ENCODE assay signal across 9 cellular contexts in genomic region chr16:46822270-46822669, GRCh38. TPM values are rescaled to one million over a fixed set of nuclear protein-coding genes. Genes with fewer than 3 reads are reported as not detected.
DNase-seq lines count a peak whose midpoint lies in the region; ATAC-seq and TF ChIP-seq lines count a peak whose summit lies in the region.
"Had no signal": no experiment of that assay in that cellular context is flagged by ENCODE, and none has a peak within 500 bp of the region (broad histone marks: within the 10 kb centered on the region; RNA-seq: fewer than 3 reads in every experiment).

No MANE protein-coding gene starts in this region.

- TF ChIP-seq CTCF in GM06990 (IDR thresholded peaks at IDR 0.05; ENCODE audit: insufficient read depth, low read length, poor library complexity, severe bottlenecking): no peak
- no peak for TF ChIP-seq CTCF in CD4-positive, alpha-beta T cell (IDR thresholded peaks at IDR 0.05)

- no peaks in the 10 kb centered on the region for H3K27me3 ChIP-seq in GM06990 (replicated peaks; ENCODE audit: control insufficient read depth, insufficient read depth, low read length)
- no peaks in the 10 kb centered on the region for H3K27me3 ChIP-seq in CD4-positive, alpha-beta T cell (ENCODE audit: control insufficient read depth, insufficient read depth, low read length)

- H3K36me3 ChIP-seq in GM06990 (ENCODE audit: control insufficient read depth, insufficient read depth, low read length): no peaks in the 10 kb centered on the region; the same call in 1 of the 2 replicates

- no peak overlapping the region for H3K4me3 Mint-ChIP-seq in CD4-positive, alpha-beta T cell

- DNase-seq in GM06990 (ENCODE audit: extremely low read depth, insufficient read length) (peak; percentile 54), caudate nucleus (lab: John Stamatoyannopoulos, UW) (peak in 13 of 61 donors; percentile 4 to 86 (median 31)), substantia nigra (lab: John Stamatoyannopoulos, UW) (no peak), NCI-H524 (lab: John Stamatoyannopoulos, UW) (no peak), kidney glomerular epithelial cell (lab: John Stamatoyannopoulos, UW) (no peak)
- no peak for DNase-seq in CD4-positive, alpha-beta T cell

- no peaks in the 10 kb centered on the region for H3K27me3 Mint-ChIP-seq in CD4-positive, alpha-beta T cell

- H3K9me3 Mint-ChIP-seq in CD4-positive, alpha-beta T cell: no peaks in the 10 kb centered on the region

- ATAC-seq in GM19372 (IDR thresholded peaks at IDR 0.05; ENCODE audit: low read depth, unreplicated experiment) (peak; percentile 74), HG03159 (IDR thresholded peaks at IDR 0.05; ENCODE audit: unreplicated experiment) (peak; percentile 80)
- no peak for ATAC-seq in CD4-positive, alpha-beta T cell (ENCODE audit: poor library complexity)

- H3K4me3 ChIP-seq in GM06990 (replicated peaks; ENCODE audit: low read depth, low read length): peak overlapping the region; percentile 6; the same call in 1 of the 2 replicates

- intact Hi-C loops in CD4-positive, alpha-beta T cell (cut with DNase I, micrococcal nuclease): no loop called here

- H3K27ac Mint-ChIP-seq in CD4-positive, alpha-beta T cell: no peak overlapping the region

- peaks cover 6% of the 10 kb centered on the region for H3K36me3 Mint-ChIP-seq in CD4-positive, alpha-beta T cell (ENCODE audit: low read depth)

- no peaks in the 10 kb centered on the region for H3K9me3 ChIP-seq in CD4-positive, alpha-beta T cell (ENCODE audit: control insufficient read depth, low read length)

- peak overlapping the region; percentile 73 for H3K27ac ChIP-seq in caudate nucleus (ENCODE audit: low read depth, low read length)
- H3K27ac ChIP-seq in substantia nigra (ENCODE audit: low read depth, low read length, poor library complexity, severe bottlenecking): no peak overlapping the region
- H3K27ac ChIP-seq in CD4-positive, alpha-beta T cell (ENCODE audit: low read depth, low read length): no peak overlapping the region
- H3K27ac ChIP-seq: HL-60 had no signal

- H3K4me1 Mint-ChIP-seq in CD4-positive, alpha-beta T cell (ENCODE audit: low read depth): peaks cover 23% of the 10 kb centered on the region

- POLR2A ChIA-PET in CD4-positive, alpha-beta T cell (lab: Charles Lee): interaction anchor here (1.2 kb wide), 1 partner anchor 9 kb away, joined by 5 read pairs; the partner anchor contains the start of gene C16orf87

- CTCF ChIA-PET in CD4-positive, alpha-beta T cell (lab: Charles Lee): no interaction called here

RNA-seq across cellular contexts. Expression of gene C16orf87, which starts 8.7 kb away (rescaled TPM):
- 10 to 100 TPM; 20.6 to 22.6 TPM for total RNA-seq in CD4-positive, alpha-beta T cell
